In the genomic region with DNA sequence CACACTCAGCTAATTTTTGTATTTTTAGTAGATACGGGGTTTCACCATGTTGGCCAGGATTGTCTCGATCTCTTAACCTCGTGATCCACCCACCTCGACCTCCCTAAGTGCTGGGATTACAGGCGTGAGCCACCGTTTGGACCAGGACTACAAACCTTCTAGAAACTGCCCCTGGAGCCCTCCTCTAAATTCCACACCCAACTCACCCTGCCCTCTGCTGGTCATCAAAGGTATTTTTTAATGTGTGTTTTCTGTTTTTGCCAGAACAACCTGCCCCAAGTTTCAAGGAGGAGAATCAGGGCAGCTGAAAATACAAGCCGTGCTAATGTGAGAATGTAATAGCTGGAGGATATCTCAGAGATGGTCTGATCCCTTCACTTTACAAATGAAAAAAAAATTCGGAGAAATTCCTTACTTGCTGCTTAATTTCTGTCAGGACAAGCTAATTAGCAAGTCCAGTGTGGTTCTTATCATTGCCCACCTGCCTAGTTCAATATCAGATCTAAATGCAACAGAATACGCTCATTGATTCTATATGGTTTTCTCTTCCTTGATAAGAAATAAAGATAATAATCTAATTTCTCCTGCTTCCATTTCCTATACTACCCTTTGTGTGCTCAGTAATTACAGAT, we compare ENCODE assay signal across 8 cellular contexts. TPM values are rescaled to one million over a fixed set of nuclear protein-coding genes. Genes with fewer than 3 reads are reported as not detected.
A peak's percentile ranks its signal among the peaks of the same experiment; 100 is the strongest.
DNase-seq lines count a peak whose midpoint lies in the region; TF ChIP-seq lines count a peak whose summit lies in the region.

No MANE protein-coding gene starts in this region.

- TF ChIP-seq CTCF in OCI-LY3 (IDR thresholded peaks at IDR 0.05; ENCODE audit: low read depth, low read length): peak; percentile 71
- peak; percentile 80 for TF ChIP-seq CTCF in MCF 10A (IDR thresholded peaks at IDR 0.05; ENCODE audit: unreplicated experiment)
- TF ChIP-seq CTCF in liver (IDR thresholded peaks at IDR 0.05; ENCODE audit: low read depth, low read length, missing input control): peak; percentile 67
- TF ChIP-seq CTCF in transverse colon (IDR thresholded peaks at IDR 0.05): peak; percentile 49 to 64 (median 57)

- no peaks in the 10 kb centered on the region for H3K36me3 Mint-ChIP-seq in MCF 10A (ENCODE audit: insufficient read depth, unreplicated experiment)

- H3K36me3 ChIP-seq in OCI-LY3 (replicated peaks; ENCODE audit: low read depth, low read length) (no peaks in the 10 kb centered on the region), liver (ENCODE audit: control insufficient read depth in 4 of 4, insufficient read depth in 3 of 4, low read depth in 1 of 4, low read length in 3 of 4) (no peaks in the 10 kb centered on the region), transverse colon (no peaks in the 10 kb centered on the region)

- no peak overlapping the region for H3K27ac Mint-ChIP-seq in MCF 10A (ENCODE audit: low read depth, unreplicated experiment)

- peak overlapping the region; percentile 49 for H3K4me2 ChIP-seq in OCI-LY3 (ENCODE audit: low read length)

- H3K9me3 Mint-ChIP-seq in MCF 10A (ENCODE audit: unreplicated experiment): no peaks in the 10 kb centered on the region

- peaks cover 3% of the 10 kb centered on the region; the same call in 1 of the 2 replicates for H3K27me3 ChIP-seq in OCI-LY3 (ENCODE audit: low read depth, low read length)
- H3K27me3 ChIP-seq in liver (ENCODE audit: control insufficient read depth in 4 of 4, insufficient read depth in 4 of 4, low read length in 3 of 4): peaks cover 0 to 23% (median 13%) of the 10 kb centered on the region in 4 donors
- H3K27me3 ChIP-seq in transverse colon: peaks cover 59% of the 10 kb centered on the region

- CTCF ChIA-PET in MCF 10A (lab: Yijun Ruan, JAX): interaction anchor here (0.6 to 3.4 kb wide), 32 partner anchors 9 to 1609 kb away, joined by 3 to 25 read pairs (median 4); no protein-coding TSS in a partner anchor

- DNase-seq in NCI-H510A treated with DMSO at 0.1 percent for 48 hours (lab: John Stamatoyannopoulos, UW) (peak; percentile 31), NCI-H510A (lab: John Stamatoyannopoulos, UW) (no peak), HK-2 (ENCODE audit: unreplicated experiment) (peak; percentile 22), MCF 10A (ENCODE audit: unreplicated experiment) (peak; percentile 71), transverse colon (peak; percentile 9), cortex of kidney (lab: John Stamatoyannopoulos, UW) (no peak)

- no peaks in the 10 kb centered on the region for H4K20me1 ChIP-seq in OCI-LY3 (ENCODE audit: insufficient read depth, low read length)

- peak overlapping the region; percentile 43; the same call in 1 of the 2 replicates for H2AFZ ChIP-seq in OCI-LY3 (ENCODE audit: low read depth, low read length)

- peaks cover 23% of the 10 kb centered on the region for H3K27me3 Mint-ChIP-seq in MCF 10A (ENCODE audit: insufficient read depth, unreplicated experiment)

- POLR2A ChIA-PET in MCF 10A (lab: Yijun Ruan, JAX): interaction anchor here (0.6 to 1.4 kb wide), 2 partner anchors 75 to 79 kb away, joined by 3 to 5 read pairs; no protein-coding TSS in a partner anchor

- no peak for TF ChIP-seq EP300 in transverse colon (IDR thresholded peaks at IDR 0.05; ENCODE audit: low read depth)

- 24% methylated on average over 9 of the region's 9 CpGs for WGBS in liver
- 33 to 34% methylated on average over 3 to 9 of the region's 9 CpGs for whole genome bisulfite sequencing in transverse colon (ENCODE audit: low coverage in 1 of 2), 2 donors

- H3K27ac ChIP-seq in OCI-LY3 (ENCODE audit: low read length) (no peak overlapping the region), liver (ENCODE audit: low read depth in 1 of 2, low read length in 2 of 2) (no peak overlapping the region), transverse colon (no peak overlapping the region)

- no peaks in the 10 kb centered on the region for H3K4me1 Mint-ChIP-seq in MCF 10A (ENCODE audit: insufficient read depth, unreplicated experiment)

- in situ Hi-C loops in transverse colon (cut with MboI; ENCODE audit: low pct_ligation_motif_present in 1 of 4, low pct_unique_long_range_greater_than_20kb in 1 of 4, low sequenced_read_pairs in 3 of 4): loop anchor here in 1 of 4 donors (10.0 kb wide), 1 partner anchor 141 kb away; no protein-coding TSS in a partner anchor

- TF ChIP-seq RAD21 in liver (IDR thresholded peaks at IDR 0.05): peak; percentile 67 to 76

- no peak for TF ChIP-seq POLR2A in transverse colon (IDR thresholded peaks at IDR 0.05)

- H3K9ac ChIP-seq in OCI-LY3 (ENCODE audit: low read length) (no peak overlapping the region), liver (ENCODE audit: low read depth in 1 of 2, low read length in 2 of 2) (no peak overlapping the region)

- no peak overlapping the region for H3K4me3 Mint-ChIP-seq in MCF 10A (ENCODE audit: unreplicated experiment)

- H3K9me3 ChIP-seq in OCI-LY3 (ENCODE audit: insufficient read depth, low read length) (no peaks in the 10 kb centered on the region), liver (ENCODE audit: control insufficient read depth in 4 of 4, low read length in 3 of 4) (no peaks in the 10 kb centered on the region), transverse colon (no peaks in the 10 kb centered on the region)

- H3K79me2 ChIP-seq in OCI-LY3 (ENCODE audit: low read length): no peaks in the 10 kb centered on the region

- BruUV-seq in MCF 10A (replicated peaks; lab: Mats Ljungman, UMichigan): no TSS peak

- H3K4me3 ChIP-seq in OCI-LY3 (ENCODE audit: low read length) (peak overlapping the region; percentile 50), liver (ENCODE audit: low read depth in 1 of 3, low read length in 3 of 3) (no peak overlapping the region), transverse colon (no peak overlapping the region)

- H3K4me1 ChIP-seq in OCI-LY3 (ENCODE audit: low read length): 0 out of 2 replicates have a peak, but pooled peaks cover 6% of the 10 kb centered on the region
- peaks cover 4 to 12% (median 6%) of the 10 kb centered on the region in 4 donors for H3K4me1 ChIP-seq in liver (ENCODE audit: control insufficient read depth in 4 of 4, insufficient read depth in 4 of 4, low read length in 3 of 4)
- peaks cover 0 to 10% (median 3%) of the 10 kb centered on the region in 4 donors for H3K4me1 ChIP-seq in transverse colon

- intact Hi-C loops in MCF 10A (cut with micrococcal nuclease) (loop anchor here (1.0 to 5.0 kb wide), 3 partner anchors 109 to 289 kb away; no protein-coding TSS in a partner anchor), transverse colon (cut with DNase I; ENCODE audit: low total_unique reads) (no loop called here)

TF ChIP-seq in liver, 16 proteins besides CTCF, POLR2A, EP300 and RAD21:
- TF ChIP-seq GABPA (IDR thresholded peaks at IDR 0.05 in 1 of 2, conservative IDR thresholded peaks at IDR 0.05 in 1 of 2) (no peak), TAF1 (conservative IDR thresholded peaks at IDR 0.05) (no peak), HNF4A (conservative IDR thresholded peaks at IDR 0.05) (no peak), FOXA2 (IDR thresholded peaks at IDR 0.05) (no peak)
- TF ChIP-seq, protein P1, sequence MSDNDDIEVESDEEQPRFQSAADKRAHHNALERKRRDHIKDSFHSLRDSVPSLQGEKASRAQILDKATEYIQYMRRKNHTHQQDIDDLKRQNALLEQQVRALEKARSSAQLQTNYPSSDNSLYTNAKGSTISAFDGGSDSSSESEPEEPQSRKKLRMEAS (IDR thresholded peaks at IDR 0.05): no peak
TF ChIP-seq in liver: peak in this region for 0.

RNA-seq across cellular contexts. Expression of a gene that starts 4.1 kb away (rescaled TPM):
- total RNA-seq in MCF 10A (2022): 0.26 and 0.34 TPM in 2 replicates
- total RNA-seq in liver: under 1 TPM; 0.05 to 0.08 TPM
- under 1 TPM in 1 of 2 donors, not detected in 1; 0.01 TPM for polyA plus RNA-seq in liver
- 1 to 10 TPM in 1 of 4 donors, under 1 TPM in 3; 0.20 to 1.1 (median 0.59) TPM for total RNA-seq in transverse colon

Comparison
In these comparisons a context has a peak if more than half of its experiments do, and no peak if none do; other contexts are left out.
1. DNase-seq: peak in NCI-H510A treated with DMSO at 0.1 percent for 48 hours (single experiment), HK-2 (single experiment), MCF 10A (single experiment) and transverse colon (single experiment); none in NCI-H510A (single experiment) and cortex of kidney (single experiment).
2. Peak in every context shown above with its lines, with median percentiles within 50 percentile points of each other: CTCF ChIP-seq.